Comparison of ENCODE assay signal across 16 cellular contexts in the genomic region with DNA sequence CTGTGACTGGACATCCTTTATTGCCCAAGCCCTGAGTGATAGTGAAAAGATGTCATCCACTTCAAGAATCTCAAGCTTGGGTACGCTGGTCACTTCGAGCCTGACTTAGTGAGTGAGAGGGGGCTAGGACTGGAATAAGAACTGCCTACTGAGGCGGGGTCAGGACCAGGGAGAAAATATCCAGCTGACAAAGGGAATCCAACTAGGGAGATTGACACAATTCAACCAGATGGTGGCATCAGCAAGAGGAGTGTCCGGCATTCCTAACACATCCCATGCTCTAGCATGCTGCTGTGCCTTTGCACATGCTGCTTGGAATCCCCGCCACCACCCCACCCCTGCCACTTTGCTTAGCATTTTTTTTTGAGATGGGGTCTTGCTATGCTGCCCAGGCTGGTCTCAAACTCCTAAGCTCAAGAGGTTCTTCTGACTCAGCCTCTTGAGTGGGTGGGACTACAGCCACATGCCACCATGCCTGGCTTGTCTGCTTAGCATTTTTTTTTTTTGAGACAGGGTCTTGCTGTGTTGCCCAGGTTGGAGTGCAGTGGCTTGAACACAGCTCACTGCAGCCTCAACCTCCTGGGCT. TPM values are rescaled to one million over a fixed set of nuclear protein-coding genes. Genes with fewer than 3 reads are reported as not detected.
DNase-seq lines count a peak whose midpoint lies in the region; ATAC-seq and TF ChIP-seq lines count a peak whose summit lies in the region.
"Had no signal": no experiment of that assay in that cellular context is flagged by ENCODE, and none has a peak within 500 bp of the region (broad histone marks: within the 10 kb centered on the region; RNA-seq: fewer than 3 reads in every experiment).

No MANE protein-coding gene starts in this region.

- no peak overlapping the region for H3K27ac Mint-ChIP-seq in CD8-positive, alpha-beta T cell
- H3K27ac Mint-ChIP-seq: CD14-positive monocyte, GM23338, H9, HFFc6 had no signal

- no peak overlapping the region for H3K4me3 Mint-ChIP-seq in CD8-positive, alpha-beta T cell
- H3K4me3 Mint-ChIP-seq: CD14-positive monocyte, GM23338, H9, HFFc6 had no signal

- no peaks in the 10 kb centered on the region for H4K20me1 ChIP-seq in IMR-90 (ENCODE audit: insufficient read depth, low read length)

- peaks cover 9% of the 10 kb centered on the region; the same call in 1 of the 2 replicates for H3K9me1 ChIP-seq in IMR-90 (ENCODE audit: insufficient read depth, low read length)

- peaks cover 9% of the 10 kb centered on the region for H3K4me1 Mint-ChIP-seq in CD8-positive, alpha-beta T cell (ENCODE audit: low read depth)

- intact Hi-C loops in IMR-90 (cut with micrococcal nuclease), result no loop called here
- intact Hi-C loops in CD8-positive, alpha-beta T cell (cut with DNase I, micrococcal nuclease), result loop anchor here in 1 of 2 experiments (10.0 kb wide), 1 partner anchor 614 kb away; no protein-coding TSS in a partner anchor

- no peaks in the 10 kb centered on the region for H3K9me3 Mint-ChIP-seq in CD8-positive, alpha-beta T cell
- H3K9me3 Mint-ChIP-seq: CD14-positive monocyte; CD8-positive, alpha-beta memory T cell; HFFc6 had no signal

- H2AK5ac ChIP-seq in IMR-90 (ENCODE audit: low read depth, low read length), result 0 out of 2 replicates have a peak overlapping the region, but pooled peaks have one; percentile 12

- no peaks in the 10 kb centered on the region for H3K36me3 Mint-ChIP-seq in CD8-positive, alpha-beta T cell
- H3K36me3 Mint-ChIP-seq: CD14-positive monocyte; CD8-positive, alpha-beta memory T cell had no signal

- no peak overlapping the region for H3K27ac ChIP-seq in IMR-90 (ENCODE audit: insufficient read depth, low read length)
- no peak overlapping the region for H3K27ac ChIP-seq in CD8-positive, alpha-beta T cell (ENCODE audit: low read depth, low read length)
- H3K27ac ChIP-seq: A549, HL-60 had no signal

- no peak for TF ChIP-seq RAD21 in IMR-90 (IDR thresholded peaks at IDR 0.05; ENCODE audit: low read length)

- H4K5ac ChIP-seq in IMR-90 (ENCODE audit: low read depth, low read length), result no peak overlapping the region

- no peak for TF ChIP-seq POLR2A in IMR-90 (IDR thresholded peaks at IDR 0.05; ENCODE audit: low read depth, low read length)

- no peak overlapping the region for H3K56ac ChIP-seq in IMR-90 (ENCODE audit: extremely low read depth, insufficient read depth, low read length)

- no peak overlapping the region for H3K14ac ChIP-seq in IMR-90 (replicated peaks; ENCODE audit: low read depth, low read length)

- no peak overlapping the region for H3K4me2 ChIP-seq in IMR-90 (ENCODE audit: low read depth, low read length)
- H3K4me2 ChIP-seq: A549, GM23338 had no signal

- no TSS peak for BruUV-seq in IMR-90 (replicated peaks; lab: Mats Ljungman, UMichigan)

- no peak overlapping the region; the same call in 1 of the 2 replicates for H4K91ac ChIP-seq in IMR-90 (ENCODE audit: insufficient read depth, low read depth, low read length)

- H2AFZ ChIP-seq in IMR-90 (replicated peaks; ENCODE audit: low read length, poor library complexity), result peak overlapping the region; percentile 32
- H2AFZ ChIP-seq: GM23338 had no signal

- H3K4ac ChIP-seq in IMR-90 (ENCODE audit: low read depth, low read length), result no peak overlapping the region

- H3K18ac ChIP-seq in IMR-90 (ENCODE audit: low read depth, low read length), result no peak overlapping the region

- no peak overlapping the region for H3K4me3 ChIP-seq in IMR-90 (ENCODE audit: insufficient read depth, low read depth, low read length)
- no peak overlapping the region for H3K4me3 ChIP-seq in endocrine pancreas (ENCODE audit: control insufficient read depth, insufficient read depth, low read length)
- H3K4me3 ChIP-seq in CD8-positive, alpha-beta T cell (ENCODE audit: low read depth, low read length), result no peak overlapping the region
- H3K4me3 ChIP-seq: A549, GM23338 had no signal

- no peak overlapping the region; the same call in 2 of the 3 replicates for H2BK15ac ChIP-seq in IMR-90 (ENCODE audit: low read depth, low read length)

- no peaks in the 10 kb centered on the region for H3K36me3 ChIP-seq in IMR-90 (ENCODE audit: control insufficient read depth, insufficient read depth, low read length)
- no peaks in the 10 kb centered on the region for H3K36me3 ChIP-seq in endocrine pancreas (ENCODE audit: control insufficient read depth, insufficient read depth, low read length)
- H3K36me3 ChIP-seq in CD8-positive, alpha-beta T cell (ENCODE audit: insufficient read depth, low read length), result no peaks in the 10 kb centered on the region

- peaks cover 3 to 4% of the 10 kb centered on the region in 2 experiments; a peak in 1 of 4 replicates for H3K79me1 ChIP-seq in IMR-90 (ENCODE audit: low read depth in 1 of 2, low read length in 2 of 2)

- POLR2A ChIA-PET in IMR-90 (lab: Charles Lee; ENCODE audit: unreplicated experiment), result interaction anchor here (0.6 to 0.8 kb wide), 2 partner anchors 141 to 145 kb away, joined by 3 to 4 read pairs; no protein-coding TSS in a partner anchor
- POLR2A ChIA-PET in CD8-positive, alpha-beta T cell (lab: Charles Lee), result no interaction called here

- CTCF ChIA-PET in IMR-90 (lab: Yijun Ruan, JAX), result no interaction called here
- CTCF ChIA-PET in CD8-positive, alpha-beta T cell (lab: Charles Lee), result interaction anchor here (1.2 to 7.7 kb wide), 5 partner anchors 7 to 144 kb away, joined by 3 to 79 read pairs (median 37); a partner anchor contains a TSS

- no peak for DNase-seq in IMR-90
- DNase-seq in SK-MEL-5 (ENCODE audit: low read depth, low spot score), result peak; percentile 35
- DNase-seq in GDM1 (lab: John Stamatoyannopoulos, UW), result no peak
- no peak for DNase-seq in CD8-positive, alpha-beta T cell
- DNase-seq in GF-D8 (lab: John Stamatoyannopoulos, UW), result no peak
- DNase-seq: CD8-positive, alpha-beta memory T cell; DMS53; H9; HFFc6; KG1 had no signal

- H3K27me3 Mint-ChIP-seq in CD8-positive, alpha-beta T cell (ENCODE audit: low read depth), result peaks cover 5% of the 10 kb centered on the region

- H2BK5ac ChIP-seq in IMR-90 (ENCODE audit: low read depth, low read length, poor library complexity, severe bottlenecking), result no peak overlapping the region

- H2AK9ac ChIP-seq in IMR-90 (replicated peaks; ENCODE audit: low read depth, low read length, poor library complexity), result no peak overlapping the region

- H3K23ac ChIP-seq in IMR-90 (ENCODE audit: low read depth, low read length), result no peak overlapping the region; the same call in 1 of the 2 replicates

- in situ Hi-C loops in IMR-90 (cut with MboI; ENCODE audit: low sequenced_read_pairs), result loop anchor here (25.0 kb wide), 2 partner anchors 312 to 612 kb away; a partner anchor contains a TSS
- in situ Hi-C loops in SK-MEL-5 (cut with HindIII; ENCODE audit: low pct_unique_long_range_greater_than_20kb, low sequenced_read_pairs), result no loop called here

- no peak overlapping the region for H2BK120ac ChIP-seq in IMR-90 (ENCODE audit: low read depth, low read length)

- no peak overlapping the region for H4K8ac ChIP-seq in IMR-90 (ENCODE audit: low read depth in 2 of 2, low read length in 2 of 2)

- no peak for ATAC-seq in IMR-90 (ENCODE audit: low read depth)
- no peak for ATAC-seq in CD8-positive, alpha-beta T cell
- ATAC-seq: GM23338 had no signal

- WGBS in IMR-90 (ENCODE audit: extremely low coverage in 2 of 2, insufficient read length in 1 of 2), 2 experiments, result 83% methylated on average over 1 of the region's 5 CpGs; no CpG with 5 or more reads in 1 of the 2 experiments

- H3K27me3 ChIP-seq in IMR-90 (ENCODE audit: control insufficient read depth, insufficient read depth, low read length) (no peaks in the 10 kb centered on the region), endocrine pancreas (ENCODE audit: control insufficient read depth, insufficient read depth, low read length) (no peaks in the 10 kb centered on the region)
- H3K27me3 ChIP-seq in CD8-positive, alpha-beta T cell (ENCODE audit: insufficient read depth, low read length), result no peaks in the 10 kb centered on the region

- 0 out of 2 replicates have a peak, but pooled peaks cover 2% of the 10 kb centered on the region for H3K4me1 ChIP-seq in IMR-90 (ENCODE audit: control insufficient read depth, insufficient read depth, low read length)
- no peaks in the 10 kb centered on the region for H3K4me1 ChIP-seq in endocrine pancreas (ENCODE audit: control insufficient read depth, insufficient read depth, low read length)
- peaks cover 3% of the 10 kb centered on the region for H3K4me1 ChIP-seq in CD8-positive, alpha-beta T cell (ENCODE audit: insufficient read depth, low read length)
- H3K4me1 ChIP-seq: Caco-2 had no signal

- no peaks in the 10 kb centered on the region for H3K9me3 ChIP-seq in IMR-90 (ENCODE audit: control insufficient read depth, insufficient read depth, low read length)
- no peaks in the 10 kb centered on the region for H3K9me3 ChIP-seq in endocrine pancreas (ENCODE audit: control insufficient read depth, low read length)
- no peaks in the 10 kb centered on the region for H3K9me3 ChIP-seq in CD8-positive, alpha-beta T cell (ENCODE audit: low read length)
- H3K9me3 ChIP-seq: A549, Caco-2 had no signal

- dilution Hi-C loops in IMR-90 (cut with HindIII; ENCODE audit: low sequenced_read_pairs, unreplicated experiment), result no loop called here

- H3K9ac ChIP-seq in IMR-90 (ENCODE audit: low read depth, low read length) (no peak overlapping the region), endocrine pancreas (ENCODE audit: control insufficient read depth, insufficient read depth, low read length) (peak overlapping the region; percentile 41)

- TF ChIP-seq CTCF in IMR-90 (conservative IDR thresholded peaks at IDR 0.05; ENCODE audit: low read depth, low read length), result no peak
- TF ChIP-seq CTCF in CD8-positive, alpha-beta T cell (IDR thresholded peaks at IDR 0.05), result no peak

- H2BK20ac ChIP-seq in IMR-90 (ENCODE audit: low read depth, low read length), result no peak overlapping the region

RNA-seq across cellular contexts. Expression of a gene that starts 6.5 kb away (rescaled TPM):
- 35.1 and 38.3 TPM in 2 replicates for total RNA-seq in IMR-90 (2012; rRNA removed)
- 22.7 and 23.9 TPM in 2 replicates for polyA plus RNA-seq in IMR-90 (2012; rRNA removed)
- polyA plus RNA-seq in IMR-90 (2012; cell fraction: cytosol; rRNA removed), result 8.2 and 10.3 TPM in 2 replicates
- polyA plus RNA-seq in IMR-90 (2012; cell fraction: nucleus; rRNA removed; ENCODE audit: low replicate concordance), result 24.6 and 37.5 TPM in 2 replicates
- total RNA-seq in SK-MEL-5 (2014; rRNA removed; shearing (Covaris generic)), result 36.5 and 39.3 TPM in 2 replicates
- 33.5 and 34.2 TPM in 2 replicates for polyA plus RNA-seq in SK-MEL-5 (2015; cell fraction: cytosol; rRNA removed)
- polyA plus RNA-seq in SK-MEL-5 (2015; cell fraction: nucleus; rRNA removed), result 60.7 and 63.4 TPM in 2 replicates
- 10 to 100 TPM; 33.4 to 34.4 TPM for total RNA-seq in CD8-positive, alpha-beta T cell

RNA-seq across cellular contexts. Expression of a gene that starts 10.9 kb away (rescaled TPM):
- total RNA-seq in IMR-90 (2012; rRNA removed), result 27.5 and 32.6 TPM in 2 replicates
- polyA plus RNA-seq in IMR-90 (2012; rRNA removed), result 24.6 and 28.2 TPM in 2 replicates
- polyA plus RNA-seq in IMR-90 (2012; cell fraction: cytosol; rRNA removed), result 22.5 and 55.7 TPM in 2 replicates
- 11.2 and 17.2 TPM in 2 replicates for polyA plus RNA-seq in IMR-90 (2012; cell fraction: nucleus; rRNA removed; ENCODE audit: low replicate concordance)
- total RNA-seq in SK-MEL-5 (2014; rRNA removed; shearing (Covaris generic)), result not detected in 2 replicates
- polyA plus RNA-seq in SK-MEL-5 (2015; cell fraction: cytosol; rRNA removed), result not detected in 2 replicates
- polyA plus RNA-seq in SK-MEL-5 (2015; cell fraction: nucleus; rRNA removed), result not detected in 2 replicates
- not detected for total RNA-seq in CD8-positive, alpha-beta T cell
- total RNA-seq: Caco-2; CD8-positive, alpha-beta memory T cell; GM23338; H9 had no signal
- polyA plus RNA-seq: A549; CD14-positive monocyte; CD8-positive, alpha-beta memory T cell; GM23338 had no signal

RNA-seq across cellular contexts. Expression of a gene that starts 37.1 kb away (rescaled TPM):
- total RNA-seq in IMR-90 (2012; rRNA removed), result 28.7 and 30.8 TPM in 2 replicates
- 35.6 and 36.4 TPM in 2 replicates for polyA plus RNA-seq in IMR-90 (2012; rRNA removed)
- 20.8 and 26.6 TPM in 2 replicates for polyA plus RNA-seq in IMR-90 (2012; cell fraction: cytosol; rRNA removed)
- polyA plus RNA-seq in IMR-90 (2012; cell fraction: nucleus; rRNA removed; ENCODE audit: low replicate concordance), result 45.7 and 102 TPM in 2 replicates
- total RNA-seq in SK-MEL-5 (2014; rRNA removed; shearing (Covaris generic)), result 37.8 and 42.9 TPM in 2 replicates
- 20.8 and 32.5 TPM in 2 replicates for polyA plus RNA-seq in SK-MEL-5 (2015; cell fraction: cytosol; rRNA removed)
- 127 and 140 TPM in 2 replicates for polyA plus RNA-seq in SK-MEL-5 (2015; cell fraction: nucleus; rRNA removed)
- total RNA-seq in CD8-positive, alpha-beta T cell, result 10 to 100 TPM; 14.4 to 18.9 TPM

Comparison
In these comparisons a context has a peak if more than half of its experiments do, and no peak if none do; other contexts are left out.
1. RNA of a gene that starts 10.9 kb away (total RNA-seq): 27.5 to 32.6 TPM in IMR-90; not detected in CD8-positive, alpha-beta T cell and not detected in SK-MEL-5; every median in the first group is over 10 times any median in the second.